Comparison of ENCODE assay signal across 2 cellular contexts in genomic region chr5:53503819-53504218, GRCh38.
TF ChIP-seq lines count a peak whose summit lies in the region.

No MANE protein-coding gene starts in this region.

TF ChIP-seq in IMR-90, 13 proteins besides CTCF, POLR2A, EP300 and RAD21:
- TF ChIP-seq RFX5 (IDR thresholded peaks at IDR 0.05; ENCODE audit: low read depth, low read length) (no peak), CEBPB (IDR thresholded peaks at IDR 0.05; ENCODE audit: low read depth, low read length) (no peak), ELK1 (IDR thresholded peaks at IDR 0.05; ENCODE audit: borderline replicate concordance, low read depth, low read length) (no peak), RCOR1 (IDR thresholded peaks at IDR 0.05; ENCODE audit: insufficient replicate concordance, low read length) (no peak), SMC3 (IDR thresholded peaks at IDR 0.05; ENCODE audit: low read depth, low read length) (no peak), MXI1 (IDR thresholded peaks at IDR 0.05; ENCODE audit: borderline replicate concordance, low read depth, low read length) (no peak), CHD1 (IDR thresholded peaks at IDR 0.05; ENCODE audit: low read depth, low read length) (no peak), USF2 (IDR thresholded peaks at IDR 0.05; ENCODE audit: low read depth, low read length) (no peak), FOS (IDR thresholded peaks at IDR 0.05; ENCODE audit: low read depth, low read length) (no peak), MAFK (IDR thresholded peaks at IDR 0.05; ENCODE audit: low read depth, low read length) (no peak), NFE2L2 (IDR thresholded peaks at IDR 0.05; ENCODE audit: low read depth, low read length) (no peak)

TF ChIP-seq in H1, 55 proteins besides CTCF, POLR2A, EP300 and RAD21:
- no peak for TF ChIP-seq BCL11A (IDR thresholded peaks at IDR 0.05; ENCODE audit: low read depth in 2 of 2, low read length in 2 of 2)
- TF ChIP-seq CREB1 (IDR thresholded peaks at IDR 0.05) = no peak
- TF ChIP-seq SIRT6 (IDR thresholded peaks at IDR 0.05; ENCODE audit: low read length) = no peak
- TF ChIP-seq E2F6 (IDR thresholded peaks at IDR 0.05) = no peak
- no peak for TF ChIP-seq HDAC2 (IDR thresholded peaks at IDR 0.05; ENCODE audit: borderline replicate concordance in 1 of 2, low read depth in 2 of 2, low read length in 2 of 2)
- no peak for TF ChIP-seq SP2 (IDR thresholded peaks at IDR 0.05; ENCODE audit: low read length)
- no peak for TF ChIP-seq ZNF274 (IDR thresholded peaks at IDR 0.05; ENCODE audit: borderline replicate concordance, extremely low read depth, low read length)
- TF ChIP-seq RBBP5 (IDR thresholded peaks at IDR 0.05; ENCODE audit: borderline replicate concordance, low read depth, low read length) = no peak
- no peak for TF ChIP-seq SIN3A (conservative IDR thresholded peaks at IDR 0.05 in 1 of 2, IDR thresholded peaks at IDR 0.05 in 1 of 2; ENCODE audit: low read depth in 1 of 2, low read length in 2 of 2)
- no peak for TF ChIP-seq TAF7 (optimal IDR thresholded peaks at IDR 0.05; ENCODE audit: borderline replicate concordance, low read depth, low read length)
- TF ChIP-seq KDM1A (IDR thresholded peaks at IDR 0.05; ENCODE audit: borderline replicate concordance, low read length) = no peak
- TF ChIP-seq GABPA (IDR thresholded peaks at IDR 0.05; ENCODE audit: borderline replicate concordance, insufficient read depth, low read length) = no peak
- TF ChIP-seq RNF2 (IDR thresholded peaks at IDR 0.05; ENCODE audit: borderline replicate concordance, low read depth, low read length, missing control alignments, poor library complexity, severe bottlenecking) = no peak
- TF ChIP-seq NRF1 (IDR thresholded peaks at IDR 0.05; ENCODE audit: low read depth, low read length) = no peak
- TF ChIP-seq TAF1 (IDR thresholded peaks at IDR 0.05; ENCODE audit: low read depth, low read length) = no peak
- TF ChIP-seq ATF2 (IDR thresholded peaks at IDR 0.05; ENCODE audit: low read length) = no peak
